8 cellular contexts compared by ENCODE assay signal in the genomic region with DNA sequence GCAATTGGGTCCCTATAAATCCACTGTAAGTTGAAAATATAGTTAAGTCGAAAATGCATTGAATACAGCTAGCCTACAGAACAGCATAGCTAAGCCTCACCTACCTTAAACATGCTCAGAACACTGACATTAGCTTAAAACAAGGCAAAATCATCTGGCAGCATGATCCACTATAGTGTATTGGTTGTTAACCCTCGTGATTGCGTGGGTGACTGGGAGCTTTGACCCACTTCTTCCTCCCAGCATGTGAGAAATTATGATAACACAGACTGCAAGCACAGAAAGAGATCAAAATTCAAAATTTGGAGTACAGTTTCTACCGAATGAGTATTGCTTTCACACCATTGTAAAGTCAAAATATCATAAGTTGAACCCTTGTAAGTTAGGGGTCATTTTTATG. TPM values are rescaled to one million over a fixed set of nuclear protein-coding genes. Genes with fewer than 3 reads are reported as not detected.
"Had no signal": no experiment of that assay in that cellular context is flagged by ENCODE, and none has a peak within 500 bp of the region (broad histone marks: within the 10 kb centered on the region; RNA-seq: fewer than 3 reads in every experiment).

No MANE protein-coding gene starts in this region.

- H3K9me3 Mint-ChIP-seq: H9 had no signal

- H3K27ac Mint-ChIP-seq: GM23338, H9 had no signal

- DNase-seq: H9, HCEC 1CT, IMR-90 had no signal

- H3K4me3 ChIP-seq: GM23338, K562 had no signal

- H3K4me2 ChIP-seq: GM23338 had no signal

- H3K4me1 Mint-ChIP-seq: GM23338 had no signal

- H2AFZ ChIP-seq: GM23338 had no signal

- H3K4me3 Mint-ChIP-seq: GM23338, H9 had no signal

- ATAC-seq: GM23338, K562 had no signal

- FAIRE-seq: H1, H54, HTR-8/SVneo, K562 had no signal

RNA-seq across cellular contexts. Expression of a gene that starts 22.3 kb away (rescaled TPM):
- total RNA-seq: IMR-90 had no signal
- polyA plus RNA-seq: IMR-90 had no signal
